In genomic region chr15:89776274-89777072, GRCh38 we compare ENCODE assay signal across 8 cellular contexts. TPM values are rescaled to one million over a fixed set of nuclear protein-coding genes. Genes with fewer than 3 reads are reported as not detected.
DNase-seq lines count a peak whose midpoint lies in the region; ATAC-seq and TF ChIP-seq lines count a peak whose summit lies in the region.

TSS of gene MESP2 (plus strand) at chr15:89776332. CDS start at chr15:89776358, 26 bp downstream.

- peaks cover 10% of the 10 kb centered on the region for H3K4me1 Mint-ChIP-seq in chondrocyte (ENCODE audit: low read depth)

- no peaks in the 10 kb centered on the region for H3K27me3 Mint-ChIP-seq in chondrocyte (ENCODE audit: low read depth)

- TF ChIP-seq CTCF in GM20000 (IDR thresholded peaks at IDR 0.05; ENCODE audit: extremely low read depth, missing control alignments) (no peak), chondrocyte (IDR thresholded peaks at IDR 0.05) (peak; percentile 74)

- H3K4me2 ChIP-seq in BLaER1, result peak within 1 kb of the TSS; percentile 94

- peak within 1 kb of the TSS; percentile 56 for H3K4me3 Mint-ChIP-seq in chondrocyte (ENCODE audit: unreplicated experiment)

- H3K9ac ChIP-seq in BLaER1, result peak within 1 kb of the TSS; percentile 57; the same call in 1 of the 2 replicates

- peak within 1 kb of the TSS; percentile 62 for H3K4me3 ChIP-seq in BLaER1

- no peaks in the 10 kb centered on the region for H3K9me3 ChIP-seq in BLaER1

- no peaks in the 10 kb centered on the region for H3K36me3 ChIP-seq in BLaER1

- peak within 1 kb of the TSS; percentile 22 for H3K27ac Mint-ChIP-seq in chondrocyte (ENCODE audit: unreplicated experiment)

- H3K36me3 Mint-ChIP-seq in chondrocyte (ENCODE audit: low read depth), result no peaks in the 10 kb centered on the region

- no peak within 1 kb of the TSS for H3K27ac ChIP-seq in BLaER1
- peak within 1 kb of the TSS; percentile 46 for H3K27ac ChIP-seq in layer of hippocampus (ENCODE audit: low read depth, low read length)

- no peak for ATAC-seq in HG03196 (IDR thresholded peaks at IDR 0.05; ENCODE audit: unreplicated experiment)

- H3K4me1 ChIP-seq in BLaER1, result peaks cover 44% of the 10 kb centered on the region

- no peaks in the 10 kb centered on the region for H3K9me3 Mint-ChIP-seq in chondrocyte (ENCODE audit: low read depth)

- H3K27me3 ChIP-seq in BLaER1 (peaks cover 34% of the 10 kb centered on the region), layer of hippocampus (ENCODE audit: control insufficient read depth, insufficient read depth, low read length) (no peaks in the 10 kb centered on the region)

- DNase-seq in GM20000 (ENCODE audit: low spot score), result peak; percentile 94
- DNase-seq in NCI-H1092 (lab: John Stamatoyannopoulos, UW), result peak; percentile 22
- DNase-seq in activated CD4-positive, CD25-positive, alpha-beta regulatory T cell (lab: John Stamatoyannopoulos, UW), result peak; percentile 11 to 27 (median 20)
- peak; percentile 83 for DNase-seq in chondrocyte (ENCODE audit: low spot score)
- DNase-seq in stimulated activated CD4-positive, alpha-beta T cell treated with anti-CD3 and anti-CD28 coated beads, Interleukin-15, amount 100 ng/mL, for 1 hour (ENCODE audit: low read depth in 1 of 2, low spot score in 1 of 2), result peak; percentile 12 to 25

- H4K20me1 ChIP-seq in BLaER1, result no peaks in the 10 kb centered on the region

RNA-seq across cellular contexts. Expression of gene MESP2, which starts in this region (rescaled TPM):
- 0.25 to 0.51 TPM (median 0.36 TPM) in 3 replicates for total RNA-seq in chondrocyte

Comparison
In these comparisons a context has a peak if more than half of its experiments do, and no peak if none do; other contexts are left out.
1. Peak in DNase-seq in chondrocyte; RNA of the gene not detected or under 1 TPM.
2. DNase-seq: peak in every context shown above with its lines; median percentile 94 in GM20000; 83 in chondrocyte; 22 in NCI-H1092; 20 in activated CD4-positive, CD25-positive, alpha-beta regulatory T cell; 18 in stimulated activated CD4-positive, alpha-beta T cell treated with anti-CD3 and anti-CD28 coated beads, Interleukin-15, amount 100 ng/mL, for 1 hour.